Comparison of ENCODE assay signal across 8 cellular contexts in genomic region chr1:1054099-1054700, GRCh38. TPM values are rescaled to one million over a fixed set of nuclear protein-coding genes. Genes with fewer than 3 reads are reported as not detected.
"Had no signal": no experiment of that assay in that cellular context is flagged by ENCODE, and none has a peak within 500 bp of the region (broad histone marks: within the 10 kb centered on the region; RNA-seq: fewer than 3 reads in every experiment).

No MANE protein-coding gene starts in this region.

- H3K27ac ChIP-seq: HL-60 had no signal

- H3K4me3 Mint-ChIP-seq: IgD-negative memory B cell had no signal

- H3K9me3 Mint-ChIP-seq: IgD-negative memory B cell had no signal

- DNase-seq: IMR-90, KBM-7, KG1 had no signal

- H3K4me3 ChIP-seq: K562 had no signal

- H3K36me3 Mint-ChIP-seq: IgD-negative memory B cell had no signal

RNA-seq across cellular contexts. Expression of gene RNF223, which starts 19.9 kb away (rescaled TPM):
- total RNA-seq: HepG2, HT1080, IMR-90 had no signal
- polyA plus RNA-seq: IgD-negative memory B cell, IMR-90 had no signal

RNA-seq across cellular contexts. Expression of gene HES4, which starts 54.3 kb away (rescaled TPM):
- polyA plus RNA-seq: IgD-negative memory B cell had no signal
